In the genomic region with DNA sequence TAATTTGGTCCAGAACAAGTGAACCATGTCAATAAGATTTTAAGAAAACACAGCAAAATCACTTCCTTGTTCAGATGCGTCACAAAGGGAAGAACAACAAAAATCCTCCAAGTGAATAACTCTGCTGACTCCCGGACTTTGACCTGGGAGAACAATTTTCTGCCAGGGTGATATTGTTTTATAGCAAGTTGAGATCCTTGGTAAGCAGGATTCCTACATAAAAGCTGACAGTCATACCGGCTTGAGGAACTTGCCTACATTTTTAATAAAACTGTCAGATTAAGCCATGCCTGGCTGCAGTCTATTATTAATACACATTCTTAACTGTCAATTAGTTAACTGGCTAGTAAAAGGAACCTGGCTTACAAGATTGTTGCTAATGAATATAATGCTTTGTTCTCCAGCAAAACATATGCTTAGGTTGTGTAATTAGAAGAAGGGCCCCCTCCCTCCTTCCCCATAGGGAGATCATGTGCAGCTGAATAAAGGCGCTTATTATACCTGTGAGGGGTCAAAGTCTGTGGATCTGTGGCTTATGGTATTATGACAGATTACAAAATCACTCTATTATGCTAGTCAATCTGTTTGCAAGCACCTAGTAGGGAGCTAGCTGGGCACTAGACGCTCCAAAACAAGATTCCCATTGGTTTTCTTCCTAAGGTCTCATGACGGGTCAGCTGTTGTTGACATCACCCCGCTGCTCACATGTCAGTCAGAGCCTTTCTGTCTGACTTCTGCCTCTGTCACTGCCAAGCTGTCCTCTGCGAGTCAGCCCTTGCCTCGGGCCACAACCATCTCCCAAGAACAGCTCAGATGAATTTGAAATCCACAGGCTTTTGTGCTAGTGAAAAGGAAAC, we compare ENCODE assay signal across 8 cellular contexts. TPM values are rescaled to one million over a fixed set of nuclear protein-coding genes. Genes with fewer than 3 reads are reported as not detected.
DNase-seq lines count a peak whose midpoint lies in the region; FAIRE-seq and TF ChIP-seq lines count a peak whose summit lies in the region.

No MANE protein-coding gene starts in this region.

- peak overlapping the region; percentile 9 for H3K4me2 ChIP-seq in smooth muscle cell

- H3K4me3 ChIP-seq in MG63 (no peak overlapping the region), smooth muscle cell (no peak overlapping the region)

- WGBS in smooth muscle cell (ENCODE audit: low lambda C conversion rate) = 52% methylated on average over 9 of the region's 9 CpGs

- no peaks in the 10 kb centered on the region for H3K36me3 ChIP-seq in MG63
- no peaks in the 10 kb centered on the region for H3K36me3 ChIP-seq in smooth muscle cell (ENCODE audit: low read depth)

- peak; percentile 28 for DNase-seq in MG63
- DNase-seq in smooth muscle cell (lab: John Stamatoyannopoulos, UW; ENCODE audit: unreplicated experiment) = no peak
- DNase-seq in activated naive CD4-positive, alpha-beta T cell (lab: John Stamatoyannopoulos, UW) = no peak
- DNase-seq in NCI-H226 = no peak
- DNase-seq in activated CD4-positive, alpha-beta T cell treated with anti-CD3 and anti-CD28 coated beads, Interleukin-2, amount 50 U/mL, for 4 hours = no peak
- no peak for DNase-seq in activated CD4-positive, CD25-positive, alpha-beta regulatory T cell (lab: John Stamatoyannopoulos, UW)

- H4K20me1 ChIP-seq in smooth muscle cell (ENCODE audit: low read depth) = no peaks in the 10 kb centered on the region

- H3K27ac ChIP-seq in angular gyrus (ENCODE audit: low read depth, low read length) (peak overlapping the region; percentile 85), smooth muscle cell (ENCODE audit: low read depth) (peak overlapping the region; percentile 79)

- peak; percentile 93 for FAIRE-seq in islet of Langerhans (lab: Jason Lieb, UNC)

- H3K27me3 ChIP-seq in MG63 = no peaks in the 10 kb centered on the region
- H3K27me3 ChIP-seq in smooth muscle cell (ENCODE audit: low read depth) = no peaks in the 10 kb centered on the region

- H3K4me1 ChIP-seq in smooth muscle cell (ENCODE audit: low read depth) = no peaks in the 10 kb centered on the region

- peak overlapping the region; percentile 30 for H3K9ac ChIP-seq in smooth muscle cell (ENCODE audit: low read depth)

- peak overlapping the region; percentile 67 for H2AFZ ChIP-seq in smooth muscle cell (ENCODE audit: low read depth)

- no peaks in the 10 kb centered on the region for H3K79me2 ChIP-seq in smooth muscle cell (ENCODE audit: low read depth)

- TF ChIP-seq CTCF in smooth muscle cell (IDR thresholded peaks at IDR 0.05; ENCODE audit: borderline replicate concordance, insufficient read depth, poor library complexity, severe bottlenecking) = no peak

- no peaks in the 10 kb centered on the region for H3K9me3 ChIP-seq in MG63
- no peaks in the 10 kb centered on the region for H3K9me3 ChIP-seq in smooth muscle cell (replicated peaks; ENCODE audit: low read depth)

- H3F3A ChIP-seq in smooth muscle cell (ENCODE audit: low read depth) = no peaks in the 10 kb centered on the region

RNA-seq across cellular contexts. Expression of gene SEC63, which starts 44.6 kb away (rescaled TPM):
- 7.0 and 19.2 TPM in 2 replicates for total RNA-seq in MG63 (2014; rRNA removed; shearing (Covaris generic); ENCODE audit: low replicate concordance)
- total RNA-seq in smooth muscle cell = 46.8 and 67.0 TPM in 2 replicates
- polyA plus RNA-seq in smooth muscle cell = 95.1 and 121 TPM in 2 replicates
